In genomic region chr16:66548068-66548467, GRCh38 we compare ENCODE assay signal across 13 cellular contexts. TPM values are rescaled to one million over a fixed set of nuclear protein-coding genes. Genes with fewer than 3 reads are reported as not detected.
DNase-seq lines count a peak whose midpoint lies in the region; ATAC-seq and TF ChIP-seq lines count a peak whose summit lies in the region.
"Had no signal": no experiment of that assay in that cellular context is flagged by ENCODE, and none has a peak within 500 bp of the region (broad histone marks: within the 10 kb centered on the region; RNA-seq: fewer than 3 reads in every experiment).

No MANE protein-coding gene starts in this region.

- ATAC-seq in T-helper 17 cell = no peak
- ATAC-seq: mucosa of descending colon had no signal

- H3K9me3 ChIP-seq in T-helper 17 cell (ENCODE audit: control insufficient read depth, low read length, poor library complexity, severe bottlenecking) = no peaks in the 10 kb centered on the region
- no peaks in the 10 kb centered on the region for H3K9me3 ChIP-seq in esophagus squamous epithelium
- no peaks in the 10 kb centered on the region for H3K9me3 ChIP-seq in spleen
- H3K9me3 ChIP-seq: mucosa of descending colon had no signal

- H3K4me1 ChIP-seq in esophagus squamous epithelium (peaks cover 24 to 57% (median 27%) of the 10 kb centered on the region in 3 donors), spleen (peaks cover 29 to 97% (median 77%) of the 10 kb centered on the region in 6 donors)

- H3K27ac ChIP-seq in esophagus squamous epithelium = peak overlapping the region in 3 of 4 donors; percentile 92 to 97 (median 93)
- peak overlapping the region in 6 of 8 donors; percentile 95 to 97 (median 96) for H3K27ac ChIP-seq in spleen

- H3K27me3 Mint-ChIP-seq in Calu3 (ENCODE audit: unreplicated experiment) = no peaks in the 10 kb centered on the region
- H3K27me3 Mint-ChIP-seq in T-helper 17 cell = no peaks in the 10 kb centered on the region

- H3K4me3 ChIP-seq in esophagus squamous epithelium = no peak overlapping the region
- H3K4me3 ChIP-seq in spleen = peak overlapping the region in 1 of 8 donors; percentile 73
- H3K4me3 ChIP-seq: mucosa of descending colon had no signal

- H3K4me1 Mint-ChIP-seq in Calu3 (ENCODE audit: low read depth, unreplicated experiment) = peaks cover 36% of the 10 kb centered on the region
- peaks cover 51% of the 10 kb centered on the region for H3K4me1 Mint-ChIP-seq in T-helper 17 cell

- no peak for TF ChIP-seq CTCF in Calu3 (IDR thresholded peaks at IDR 0.05; ENCODE audit: unreplicated experiment)
- TF ChIP-seq CTCF in esophagus squamous epithelium (IDR thresholded peaks at IDR 0.05) = no peak
- no peak for TF ChIP-seq CTCF in spleen (IDR thresholded peaks at IDR 0.05 in 8 of 11, conservative IDR thresholded peaks at IDR 0.05 in 3 of 11)

- peaks cover 0 to 41% (median 0%) of the 10 kb centered on the region in 3 donors for H3K36me3 ChIP-seq in esophagus squamous epithelium
- peaks cover 0 to 24% (median 0%) of the 10 kb centered on the region in 6 donors for H3K36me3 ChIP-seq in spleen

- TF ChIP-seq POLR2A in esophagus squamous epithelium (IDR thresholded peaks at IDR 0.05) = no peak
- TF ChIP-seq POLR2A in spleen (IDR thresholded peaks at IDR 0.05) = no peak

- DNase-seq in Calu3 = no peak
- DNase-seq in T-helper 17 cell = no peak
- no peak for DNase-seq in esophagus squamous epithelium (lab: John Stamatoyannopoulos, UW)
- no peak for DNase-seq in spleen
- DNase-seq in dedifferentiated amniotic fluid mesenchymal stem cell (ENCODE audit: extremely low spot score) = no peak
- no peak for DNase-seq in NCI-H1417 (lab: John Stamatoyannopoulos, UW)
- DNase-seq in NCI-H128 (lab: John Stamatoyannopoulos, UW; ENCODE audit: unreplicated experiment) = no peak
- DNase-seq: activated CD4-positive, alpha-beta T cell treated with anti-CD3 and anti-CD28 coated beads for 4 hours; EL; mucosa of descending colon; NCI-H187 treated with DMSO at 0.1 percent for 48 hours; stimulated activated CD4-positive, alpha-beta T cell treated with anti-CD3 and anti-CD28 coated beads, Interleukin-2, amount 100 ng/mL, for 24 hours had no signal

- H3K27ac Mint-ChIP-seq in Calu3 (ENCODE audit: unreplicated experiment) (peak overlapping the region; percentile 69), T-helper 17 cell (peak overlapping the region; percentile 98)

- intact Hi-C loops in Calu3 (cut with micrococcal nuclease; ENCODE audit: unreplicated experiment) = no loop called here
- intact Hi-C loops in esophagus squamous epithelium (cut with DNase I) = no loop called here
- intact Hi-C loops in spleen (cut with DNase I; ENCODE audit: low total_unique reads) = no loop called here

- no TSS peak for BruUV-seq in Calu3 (replicated peaks; lab: Mats Ljungman, UMichigan)

- H3K27me3 ChIP-seq in esophagus squamous epithelium = no peaks in the 10 kb centered on the region
- H3K27me3 ChIP-seq in spleen (replicated peaks in 1 of 7) = no peaks in the 10 kb centered on the region

- 74 to 90% methylated on average over 4 of the region's 4 CpGs for WGBS in esophagus squamous epithelium, 2 donors
- 84 to 96% (median 92%) methylated on average over 4 of the region's 4 CpGs for WGBS in spleen, 5 donors

- H3K4me3 Mint-ChIP-seq in Calu3 (ENCODE audit: low read depth, unreplicated experiment) = peak overlapping the region; percentile 77
- peak overlapping the region; percentile 91 for H3K4me3 Mint-ChIP-seq in T-helper 17 cell

- CTCF ChIA-PET in Calu3 (lab: Charles Lee) = no interaction called here

- peaks cover 73% of the 10 kb centered on the region for H3K36me3 Mint-ChIP-seq in Calu3 (ENCODE audit: insufficient read depth, unreplicated experiment)
- H3K36me3 Mint-ChIP-seq in T-helper 17 cell (ENCODE audit: low read depth) = peaks cover 5% of the 10 kb centered on the region

- H3K9me3 Mint-ChIP-seq in Calu3 (ENCODE audit: low read depth, unreplicated experiment) = no peaks in the 10 kb centered on the region

RNA-seq across cellular contexts. Expression of gene TK2, which starts 1.9 kb away (rescaled TPM):
- 53.2 and 56.6 TPM in 2 replicates for total RNA-seq in Calu3 (2022)
- total RNA-seq in T-helper 17 cell = 1 to 10 TPM; 7.1 to 9.4 TPM
- total RNA-seq in esophagus squamous epithelium = 10 to 100 TPM in 3 of 4 donors, 1 to 10 TPM in 1; 5.6 to 22.5 (median 13.5) TPM
- 10 to 100 TPM; 21.3 to 56.6 (median 40.1) TPM for total RNA-seq in spleen
- polyA plus RNA-seq in spleen = 10 to 100 TPM in 1 of 3 donors, 1 to 10 TPM in 2; 8.3 to 19.8 (median 9.2) TPM

RNA-seq across cellular contexts. Expression of gene CKLF, which starts 4.3 kb away (rescaled TPM):
- 217 and 293 TPM in 2 replicates for total RNA-seq in Calu3 (2022)
- total RNA-seq in T-helper 17 cell = 10 to 100 TPM; 41.6 to 42.5 TPM
- 10 to 100 TPM in 2 of 4 donors, 1 to 10 TPM in 2; 8.6 to 34.1 (median 16.9) TPM for total RNA-seq in esophagus squamous epithelium
- total RNA-seq in spleen = 100 to 1,000 TPM in 3 of 7 donors, 10 to 100 TPM in 4; 65.5 to 132 (median 76.8) TPM
- 10 to 100 TPM; 61.9 to 76.2 (median 74.7) TPM for polyA plus RNA-seq in spleen

RNA-seq across cellular contexts. Expression of gene CMTM1, which starts 18.2 kb away (rescaled TPM):
- total RNA-seq in Calu3 (2022) (48.4 and 72.1 TPM in 2 replicates), T-helper 17 cell (1 to 10 TPM; 3.3 to 3.6 TPM), esophagus squamous epithelium (1 to 10 TPM in 2 of 4 donors, not detected in 2; 1.3 to 1.5 TPM), spleen (10 to 100 TPM in 4 of 7 donors, 1 to 10 TPM in 3; 1.4 to 19.0 (median 10.7) TPM)
- polyA plus RNA-seq in spleen = 1 to 10 TPM in 1 of 3 donors, under 1 TPM in 2; 0.15 to 1.3 (median 0.33) TPM

RNA-seq across cellular contexts. Expression of gene CMTM2, which starts 31.2 kb away (rescaled TPM):
- total RNA-seq in Calu3 (2022) (0.92 and 0.95 TPM in 2 replicates), T-helper 17 cell (under 1 TPM in 1 of 2 donors, not detected in 1; 0.70 TPM), esophagus squamous epithelium (not detected), spleen (10 to 100 TPM in 4 of 7 donors, 1 to 10 TPM in 3; 3.3 to 54.6 (median 12.1) TPM)
- polyA plus RNA-seq in spleen = 1 to 10 TPM in 2 of 3 donors, under 1 TPM in 1; 0.70 to 8.7 (median 5.8) TPM
- total RNA-seq: fibroblast of villous mesenchyme had no signal

RNA-seq across cellular contexts. Expression of gene CMTM3, which starts 56.4 kb away (rescaled TPM):
- total RNA-seq in Calu3 (2022) (18.4 and 33.6 TPM in 2 replicates), T-helper 17 cell (10 to 100 TPM; 60.5 to 74.6 TPM), esophagus squamous epithelium (10 to 100 TPM in 2 of 4 donors, 1 to 10 TPM in 2; 4.0 to 19.6 (median 8.9) TPM), spleen (10 to 100 TPM; 37.6 to 53.1 (median 41.9) TPM)
- 10 to 100 TPM; 16.2 to 25.0 (median 23.4) TPM for polyA plus RNA-seq in spleen
